ENCODE assay signal across 12 cellular contexts in the genomic region with DNA sequence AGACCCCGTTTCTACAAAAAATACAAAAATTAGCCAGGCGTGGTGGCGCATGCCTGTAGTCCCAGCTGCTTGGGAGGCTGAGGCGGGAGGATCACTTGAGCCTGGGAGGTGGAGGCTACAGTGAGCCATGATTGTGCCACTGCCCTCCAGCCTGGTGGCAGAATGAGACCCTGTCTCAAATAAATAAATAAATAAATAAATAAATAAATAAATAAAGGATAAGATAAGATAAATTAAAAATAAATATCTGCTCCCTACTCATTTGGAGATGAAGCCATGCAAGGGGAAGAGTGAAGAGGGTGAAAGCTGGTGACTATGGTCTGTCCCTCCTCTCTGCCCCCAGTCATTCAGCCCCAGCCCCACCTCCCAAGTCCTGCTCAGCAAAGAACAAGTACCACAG. TPM values are rescaled to one million over a fixed set of nuclear protein-coding genes. Genes with fewer than 3 reads are reported as not detected.
"Had no signal": no experiment of that assay in that cellular context is flagged by ENCODE, and none has a peak within 500 bp of the region (broad histone marks: within the 10 kb centered on the region; RNA-seq: fewer than 3 reads in every experiment).

No MANE protein-coding gene starts in this region.

RNA-seq across cellular contexts. Expression of gene GGTA1, which starts 41.2 kb away (rescaled TPM):
- total RNA-seq: activated B cell treated with CpG ODN at 0.5 μM for 24 hours; activated CD4-positive, alpha-beta memory T cell treated with anti-CD3 and anti-CD28 coated beads for 36 hours; activated CD4-positive, alpha-beta memory T cell treated with anti-CD3 and anti-CD28 coated beads, Interleukin-2, amount 10 ng/mL, durations not matched to agents 7 days and 5 days; activated CD4-positive, alpha-beta T cell treated with anti-CD3 and anti-CD28 coated beads for 36 hours; activated CD4-positive, alpha-beta T cell treated with anti-CD3 and anti-CD28 coated beads, Interleukin-2, amount 10 ng/mL, durations not matched to agents 24 days and 14 days; activated CD4-positive, alpha-beta T cell treated with anti-CD3 and anti-CD28 coated beads, Interleukin-2, amount 10 ng/mL, durations not matched to agents 7 days and 5 days; activated CD8-positive, alpha-beta memory T cell treated with anti-CD3 and anti-CD28 coated beads for 36 hours; activated CD8-positive, alpha-beta T cell treated with anti-CD3 and anti-CD28 coated beads for 36 hours; activated CD8-positive, alpha-beta T cell treated with anti-CD3 and anti-CD28 coated beads, Interleukin-2, amount 10 ng/mL, durations not matched to agents 7 days and 5 days; T-cell; T-helper 1 cell treated with Interleukin-12 subunit alpha and Interleukin-12 subunit beta and Interleukin-4 antibody, amounts not matched to agents 30 ng/mL and 1 ng/mL, for 36 hours; T-helper 2 cell treated with Interferon-gamma antibody and Interleukin-4, amounts not matched to agents 100 ng/mL and 5 ng/mL, for 36 hours had no signal
